ENCODE assay signal across 27 cellular contexts in the genomic region with DNA sequence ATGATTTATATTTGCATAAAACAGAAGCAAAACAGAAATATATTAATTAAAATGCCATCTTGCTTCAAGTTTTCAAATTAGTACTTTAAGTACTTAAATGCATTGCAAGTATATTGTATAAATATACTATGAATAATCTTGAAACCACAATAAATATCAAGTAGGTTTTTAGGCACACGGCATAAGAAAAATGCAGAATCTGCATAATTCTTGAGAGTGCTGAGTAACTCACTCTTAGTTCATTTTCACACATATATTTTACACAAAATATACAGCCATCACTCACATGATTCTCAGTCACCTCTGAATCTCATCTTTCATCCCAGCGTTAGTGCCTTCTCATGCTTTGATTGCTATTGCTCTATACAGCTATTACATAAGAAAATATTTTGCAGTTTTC. TPM values are rescaled to one million over a fixed set of nuclear protein-coding genes. Genes with fewer than 3 reads are reported as not detected.
"Had no signal": no experiment of that assay in that cellular context is flagged by ENCODE, and none has a peak within 500 bp of the region (broad histone marks: within the 10 kb centered on the region; RNA-seq: fewer than 3 reads in every experiment).

No MANE protein-coding gene starts in this region.

- ATAC-seq: effector memory CD8-positive, alpha-beta T cell; esophagus mucosa; gastrocnemius medialis; heart right ventricle; left cardiac atrium; left lung; left ventricle myocardium superior; lower lobe of right lung; naive thymus-derived CD4-positive, alpha-beta T cell had no signal

- H3K4me3 ChIP-seq: colonic mucosa, esophagus squamous epithelium, gastrocnemius medialis, heart right ventricle, left lung, lower lobe of right lung had no signal

- H3K27me3 ChIP-seq: colonic mucosa, esophagus squamous epithelium, gastrocnemius medialis, heart right ventricle, left lung had no signal

- H3K27ac ChIP-seq: colonic mucosa, epithelial cell of prostate, esophagus squamous epithelium, gastrocnemius medialis, heart right ventricle, left lung, lower lobe of right lung had no signal

- H3K9me3 ChIP-seq: colonic mucosa, esophagus squamous epithelium, gastrocnemius medialis, heart right ventricle, left lung, lower lobe of right lung had no signal

- H3K36me3 ChIP-seq: colonic mucosa, esophagus squamous epithelium, gastrocnemius medialis, heart right ventricle, left lung, lower lobe of right lung had no signal

- DNase-seq: colonic mucosa; cortex of kidney; effector CD8-positive, alpha-beta T cell; effector memory CD8-positive, alpha-beta T cell; endodermal cell; erythroblast; esophagus squamous epithelium; foreskin fibroblast; foreskin melanocyte; gastrocnemius medialis; glutamatergic neuron; head of caudate nucleus; heart right ventricle; hippocampal formation; left cardiac atrium; left lung; left ventricle myocardium superior; lower lobe of right lung; mesenchymal stem cell; naive thymus-derived CD4-positive, alpha-beta T cell had no signal

- H3K4me1 ChIP-seq: colonic mucosa, gastrocnemius medialis, heart right ventricle, left lung, lower lobe of right lung had no signal

- FAIRE-seq: endometrium, islet of Langerhans, keratinocyte had no signal

RNA-seq across cellular contexts. Expression of a gene that starts 51.9 kb away (rescaled TPM):
- total RNA-seq: heart right ventricle; lower lobe of right lung; mesenteric fat pad; mononuclear cell; naive thymus-derived CD4-positive, alpha-beta T cell had no signal
- polyA plus RNA-seq: heart right ventricle; naive thymus-derived CD4-positive, alpha-beta T cell had no signal
